In genomic region chr20:51412991-51413471, GRCh38 we compare ENCODE assay signal across 9 cellular contexts.
DNase-seq lines count a peak whose midpoint lies in the region; ATAC-seq and TF ChIP-seq lines count a peak whose summit lies in the region.
"Had no signal": no experiment of that assay in that cellular context is flagged by ENCODE, and none has a peak within 500 bp of the region (broad histone marks: within the 10 kb centered on the region; RNA-seq: fewer than 3 reads in every experiment).

No MANE protein-coding gene starts in this region.

- H2BK120ac ChIP-seq in neuronal stem cell (ENCODE audit: low read depth, low read length) = no peak overlapping the region

- no peak overlapping the region for H2BK15ac ChIP-seq in neuronal stem cell (ENCODE audit: low read length)

- H3K18ac ChIP-seq in neuronal stem cell (ENCODE audit: low read length) = no peak overlapping the region

- H3K23ac ChIP-seq in neuronal stem cell (ENCODE audit: low read depth, low read length, poor library complexity) = no peak overlapping the region

- no peak overlapping the region for H3K14ac ChIP-seq in neuronal stem cell (ENCODE audit: low read length)

- H3K27me3 Mint-ChIP-seq in activated naive CD4-positive, alpha-beta T cell treated with anti-CD3 and anti-CD28 coated beads, Interleukin-2, amount 10 ng/mL, durations not matched to agents 7 days and 5 days = no peaks in the 10 kb centered on the region
- no peaks in the 10 kb centered on the region for H3K27me3 Mint-ChIP-seq in T-cell

- POLR2A ChIA-PET in T-cell (lab: Charles Lee) = no interaction called here

- H2AK5ac ChIP-seq in neuronal stem cell (ENCODE audit: low read depth, low read length) = no peak overlapping the region

- H3K4me1 ChIP-seq in right atrium auricular region (peaks cover 0 to 37% of the 10 kb centered on the region in 2 donors), tibial nerve (peaks cover 0 to 47% (median 31%) of the 10 kb centered on the region in 4 donors), neuronal stem cell (ENCODE audit: control insufficient read depth in 2 of 2, insufficient read depth in 1 of 2, low read depth in 1 of 2, low read length in 2 of 2) (peaks cover 7 to 8% of the 10 kb centered on the region in 2 donors)

- no peak for TF ChIP-seq EP300 in tibial nerve (IDR thresholded peaks at IDR 0.05)

- peak overlapping the region; percentile 42 for H3K27ac Mint-ChIP-seq in activated naive CD4-positive, alpha-beta T cell treated with anti-CD3 and anti-CD28 coated beads, Interleukin-2, amount 10 ng/mL, durations not matched to agents 7 days and 5 days
- peak overlapping the region; percentile 66 to 73 for H3K27ac Mint-ChIP-seq in T-cell

- H3K9ac ChIP-seq in neuronal stem cell (ENCODE audit: low read depth, low read length, poor library complexity) = no peak overlapping the region

- H3K36me3 ChIP-seq in right atrium auricular region (peaks cover 8% of the 10 kb centered on the region), tibial nerve (peaks cover 0 to 7% (median 5%) of the 10 kb centered on the region in 3 donors), neuronal stem cell (replicated peaks in 1 of 2; ENCODE audit: control insufficient read depth in 2 of 2, insufficient read depth in 2 of 2, low read length in 2 of 2) (no peaks in the 10 kb centered on the region)

- H3K36me3 Mint-ChIP-seq in activated naive CD4-positive, alpha-beta T cell treated with anti-CD3 and anti-CD28 coated beads, Interleukin-2, amount 10 ng/mL, durations not matched to agents 7 days and 5 days = peaks cover 66% of the 10 kb centered on the region
- peaks cover 41% of the 10 kb centered on the region for H3K36me3 Mint-ChIP-seq in T-cell

- H2BK12ac ChIP-seq in neuronal stem cell (ENCODE audit: low read length) = no peak overlapping the region

- no peaks in the 10 kb centered on the region for H3K27me3 ChIP-seq in right atrium auricular region
- H3K27me3 ChIP-seq in tibial nerve = no peaks in the 10 kb centered on the region
- no peaks in the 10 kb centered on the region for H3K27me3 ChIP-seq in neuronal stem cell (ENCODE audit: control insufficient read depth in 3 of 3, insufficient read depth in 3 of 3, low read depth in 1 of 3, low read length in 3 of 3)

- no peak overlapping the region for H2AFZ ChIP-seq in neuronal stem cell (ENCODE audit: low read length)

- no peak overlapping the region for H3K4me3 Mint-ChIP-seq in activated naive CD4-positive, alpha-beta T cell treated with anti-CD3 and anti-CD28 coated beads, Interleukin-2, amount 10 ng/mL, durations not matched to agents 7 days and 5 days
- no peak overlapping the region for H3K4me3 Mint-ChIP-seq in T-cell

- H4K91ac ChIP-seq in neuronal stem cell (ENCODE audit: low read depth, low read length, poor library complexity) = no peak overlapping the region

- no peaks in the 10 kb centered on the region for H3K9me3 ChIP-seq in right atrium auricular region
- no peaks in the 10 kb centered on the region for H3K9me3 ChIP-seq in tibial nerve
- no peaks in the 10 kb centered on the region for H3K9me3 ChIP-seq in neuronal stem cell (replicated peaks in 1 of 2; ENCODE audit: control insufficient read depth in 2 of 2, insufficient read depth in 1 of 2, low read depth in 1 of 2, low read length in 2 of 2)

- TF ChIP-seq CTCF in right atrium auricular region (IDR thresholded peaks at IDR 0.05) = no peak
- TF ChIP-seq CTCF in tibial nerve (IDR thresholded peaks at IDR 0.05) = no peak

- H3K4me3 ChIP-seq in right atrium auricular region (peak overlapping the region in 1 of 2 donors; percentile 22), tibial nerve (no peak overlapping the region), neuronal stem cell (ENCODE audit: low read length in 2 of 2) (no peak overlapping the region)

- no peak for DNase-seq in activated naive CD4-positive, alpha-beta T cell treated with anti-CD3 and anti-CD28 coated beads, Interleukin-2, amount 10 ng/mL, durations not matched to agents 7 days and 5 days
- no peak for DNase-seq in activated naive CD4-positive, alpha-beta T cell (lab: John Stamatoyannopoulos, UW)
- no peak for DNase-seq in T-cell
- peak; percentile 73 for DNase-seq in right atrium auricular region (ENCODE audit: low spot score)
- no peak for DNase-seq in tibial nerve (ENCODE audit: low spot score in 2 of 2)
- DNase-seq in neuronal stem cell (ENCODE audit: low spot score) = no peak
- no peak for DNase-seq in HUDEP-2 (lab: John Stamatoyannopoulos, UW; ENCODE audit: unreplicated experiment in 76 of 76)
- DNase-seq: SIG-M5 had no signal

- H3K4ac ChIP-seq in neuronal stem cell (ENCODE audit: low read length) = no peak overlapping the region

- CTCF ChIA-PET in activated naive CD4-positive, alpha-beta T cell treated with anti-CD3 and anti-CD28 coated beads, Interleukin-2, amount 10 ng/mL, durations not matched to agents 7 days and 5 days (lab: Charles Lee) = interaction anchor here (0.7 to 1.7 kb wide), 3 partner anchors 27 to 75 kb away, joined by 3 to 4 read pairs (median 3); no protein-coding TSS in a partner anchor
- CTCF ChIA-PET in T-cell (lab: Charles Lee) = interaction anchor here in 1 of 2 donors (0.6 kb wide), 1 partner anchor 106 kb away, joined by 3 read pairs; no protein-coding TSS in a partner anchor

- H3K9me3 Mint-ChIP-seq in activated naive CD4-positive, alpha-beta T cell treated with anti-CD3 and anti-CD28 coated beads, Interleukin-2, amount 10 ng/mL, durations not matched to agents 7 days and 5 days = peaks cover 5% of the 10 kb centered on the region
- H3K9me3 Mint-ChIP-seq in T-cell = peaks cover 0 to 4% (median 0%) of the 10 kb centered on the region in 3 donors

- WGBS in tibial nerve, 2 donors = 25 to 42% methylated on average over 6 of the region's 10 CpGs
- no CpG with 5 or more reads among the region's 10 CpGs for WGBS in neuronal stem cell (ENCODE audit: extremely low coverage in 2 of 2, insufficient read length in 2 of 2, insufficient replicate concordance in 1 of 2), 2 donors

- H3K27ac ChIP-seq in right atrium auricular region (peak overlapping the region; percentile 55 to 61), tibial nerve (peak overlapping the region; percentile 66 to 92 (median 84)), neuronal stem cell (replicated peaks; ENCODE audit: low read length) (no peak overlapping the region)

- H3K4me2 ChIP-seq in neuronal stem cell (ENCODE audit: insufficient read depth, low read length, poor library complexity, severe bottlenecking) = no peak overlapping the region

- H3K4me1 Mint-ChIP-seq in activated naive CD4-positive, alpha-beta T cell treated with anti-CD3 and anti-CD28 coated beads, Interleukin-2, amount 10 ng/mL, durations not matched to agents 7 days and 5 days = peaks cover 69% of the 10 kb centered on the region
- peaks cover 34 to 87% (median 68%) of the 10 kb centered on the region in 3 donors for H3K4me1 Mint-ChIP-seq in T-cell

- TF ChIP-seq POLR2A in tibial nerve (IDR thresholded peaks at IDR 0.05) = no peak

- ATAC-seq in T-cell (replicated peaks in 1 of 4) (no peak), GM18511 (IDR thresholded peaks at IDR 0.05; ENCODE audit: unreplicated experiment) (no peak)

- no peaks in the 10 kb centered on the region for H3K79me1 ChIP-seq in neuronal stem cell (ENCODE audit: low read depth, low read length)

- H2BK5ac ChIP-seq in neuronal stem cell (ENCODE audit: low read length) = no peak overlapping the region

- H4K8ac ChIP-seq in neuronal stem cell (ENCODE audit: low read depth, low read length) = no peak overlapping the region
